12 cellular contexts compared by ENCODE assay signal in genomic region chr2:168801961-168802824, GRCh38. TPM values are rescaled to one million over a fixed set of nuclear protein-coding genes. Genes with fewer than 3 reads are reported as not detected.
DNase-seq lines count a peak whose midpoint lies in the region; ATAC-seq and TF ChIP-seq lines count a peak whose summit lies in the region.
"Had no signal": no experiment of that assay in that cellular context is flagged by ENCODE, and none has a peak within 500 bp of the region (broad histone marks: within the 10 kb centered on the region; RNA-seq: fewer than 3 reads in every experiment).

Gene NOSTRIN, plus strand, starts transcription at chr2:168802637. Its CDS starts 10 bp downstream, at chr2:168802647.

- TF ChIP-seq POLR2A in esophagus squamous epithelium (IDR thresholded peaks at IDR 0.05) (peak in 2 of 4 donors; percentile 11 to 15), uterus (IDR thresholded peaks at IDR 0.05) (no peak)

- H3K4me3 ChIP-seq in esophagus squamous epithelium (peak within 1 kb of the TSS; percentile 0 to 53 (median 26)), uterus (peak within 1 kb of the TSS in 1 of 2 donors; percentile 8)

- peak within 1 kb of the TSS; percentile 16 for H3K4me3 Mint-ChIP-seq in activated CD8-positive, alpha-beta T cell treated with anti-CD3 and anti-CD28 coated beads, Interleukin-2, amount 10 ng/mL, durations not matched to agents 7 days and 5 days
- no peak within 1 kb of the TSS for H3K4me3 Mint-ChIP-seq in activated CD8-positive, alpha-beta T cell treated with anti-CD3 and anti-CD28 coated beads for 36 hours
- H3K4me3 Mint-ChIP-seq in stimulated activated memory B cell treated with anti-CD40 and anti-IgM and Interleukin-4, amounts not matched to agents 10 μg/mL and 1 μg/mL and 100 μg/mL, for 72 hours: no peak within 1 kb of the TSS
- H3K4me3 Mint-ChIP-seq: HFFc6 had no signal

- no peaks in the 10 kb centered on the region for H3K9me3 ChIP-seq in esophagus squamous epithelium
- no peaks in the 10 kb centered on the region for H3K9me3 ChIP-seq in uterus

- H3K4me1 Mint-ChIP-seq in activated CD8-positive, alpha-beta T cell treated with anti-CD3 and anti-CD28 coated beads, Interleukin-2, amount 10 ng/mL, durations not matched to agents 7 days and 5 days (ENCODE audit: low read depth): peaks cover 19% of the 10 kb centered on the region
- no peaks in the 10 kb centered on the region for H3K4me1 Mint-ChIP-seq in activated CD8-positive, alpha-beta T cell treated with anti-CD3 and anti-CD28 coated beads for 36 hours (ENCODE audit: low read depth)
- no peaks in the 10 kb centered on the region for H3K4me1 Mint-ChIP-seq in stimulated activated memory B cell treated with anti-CD40 and anti-IgM and Interleukin-4, amounts not matched to agents 10 μg/mL and 1 μg/mL and 100 μg/mL, for 72 hours

- POLR2A ChIA-PET in activated CD8-positive, alpha-beta T cell treated with anti-CD3 and anti-CD28 coated beads, Interleukin-2, amount 10 ng/mL, durations not matched to agents 7 days and 5 days (lab: Charles Lee): no interaction called here
- POLR2A ChIA-PET in activated CD8-positive, alpha-beta T cell treated with anti-CD3 and anti-CD28 coated beads for 36 hours (lab: Charles Lee): no interaction called here

- no peaks in the 10 kb centered on the region for H3K9me3 Mint-ChIP-seq in activated CD8-positive, alpha-beta T cell treated with anti-CD3 and anti-CD28 coated beads, Interleukin-2, amount 10 ng/mL, durations not matched to agents 7 days and 5 days (ENCODE audit: insufficient read depth)
- H3K9me3 Mint-ChIP-seq in activated CD8-positive, alpha-beta T cell treated with anti-CD3 and anti-CD28 coated beads for 36 hours: no peaks in the 10 kb centered on the region
- H3K9me3 Mint-ChIP-seq in stimulated activated memory B cell treated with anti-CD40 and anti-IgM and Interleukin-4, amounts not matched to agents 10 μg/mL and 1 μg/mL and 100 μg/mL, for 72 hours: no peaks in the 10 kb centered on the region
- H3K9me3 Mint-ChIP-seq: HFFc6 had no signal

- DNase-seq in activated CD8-positive, alpha-beta T cell treated with anti-CD3 and anti-CD28 coated beads, Interleukin-2, amount 10 ng/mL, durations not matched to agents 7 days and 5 days: no peak
- DNase-seq in activated CD8-positive, alpha-beta T cell treated with anti-CD3 and anti-CD28 coated beads for 36 hours: no peak
- DNase-seq in esophagus squamous epithelium (lab: John Stamatoyannopoulos, UW) (no peak), mucosa of gallbladder (ENCODE audit: low spot score) (peak; percentile 89), uterus (peak in 1 of 2 donors; percentile 47), AML-193 (lab: John Stamatoyannopoulos, UW) (no peak)
- DNase-seq in central memory CD4-positive, alpha-beta T cell: no peak
- DNase-seq: activated CD8-positive, alpha-beta memory T cell treated with anti-CD3 and anti-CD28 coated beads, Interleukin-2, amount 50 U/mL, for 4 hours; foreskin fibroblast; HFFc6; substantia nigra had no signal

- no peaks in the 10 kb centered on the region for H3K36me3 ChIP-seq in esophagus squamous epithelium
- no peaks in the 10 kb centered on the region for H3K36me3 ChIP-seq in uterus

- H3K27ac Mint-ChIP-seq in activated CD8-positive, alpha-beta T cell treated with anti-CD3 and anti-CD28 coated beads, Interleukin-2, amount 10 ng/mL, durations not matched to agents 7 days and 5 days: no peak within 1 kb of the TSS
- H3K27ac Mint-ChIP-seq in activated CD8-positive, alpha-beta T cell treated with anti-CD3 and anti-CD28 coated beads for 36 hours: no peak within 1 kb of the TSS
- H3K27ac Mint-ChIP-seq in stimulated activated memory B cell treated with anti-CD40 and anti-IgM and Interleukin-4, amounts not matched to agents 10 μg/mL and 1 μg/mL and 100 μg/mL, for 72 hours: no peak within 1 kb of the TSS
- H3K27ac Mint-ChIP-seq: HFFc6 had no signal

- no peaks in the 10 kb centered on the region for H3K27me3 Mint-ChIP-seq in activated CD8-positive, alpha-beta T cell treated with anti-CD3 and anti-CD28 coated beads, Interleukin-2, amount 10 ng/mL, durations not matched to agents 7 days and 5 days (ENCODE audit: low read depth)
- no peaks in the 10 kb centered on the region for H3K27me3 Mint-ChIP-seq in activated CD8-positive, alpha-beta T cell treated with anti-CD3 and anti-CD28 coated beads for 36 hours
- H3K27me3 Mint-ChIP-seq in stimulated activated memory B cell treated with anti-CD40 and anti-IgM and Interleukin-4, amounts not matched to agents 10 μg/mL and 1 μg/mL and 100 μg/mL, for 72 hours: no peaks in the 10 kb centered on the region

- no peak for TF ChIP-seq CTCF in activated CD8-positive, alpha-beta T cell treated with anti-CD3 and anti-CD28 coated beads for 36 hours (IDR thresholded peaks at IDR 0.05)
- TF ChIP-seq CTCF in esophagus squamous epithelium (IDR thresholded peaks at IDR 0.05): no peak
- no peak for TF ChIP-seq CTCF in uterus (IDR thresholded peaks at IDR 0.05)

- CTCF ChIA-PET in activated CD8-positive, alpha-beta T cell treated with anti-CD3 and anti-CD28 coated beads, Interleukin-2, amount 10 ng/mL, durations not matched to agents 7 days and 5 days (lab: Charles Lee): interaction anchor here (0.7 to 1.6 kb wide), 4 partner anchors 11 to 117 kb away, joined by 3 to 5 read pairs (median 3); no protein-coding TSS in a partner anchor
- CTCF ChIA-PET in activated CD8-positive, alpha-beta T cell treated with anti-CD3 and anti-CD28 coated beads for 36 hours (lab: Charles Lee): interaction anchor here (1.2 kb wide), 1 partner anchor 9 kb away, joined by 3 read pairs; no protein-coding TSS in a partner anchor

- 43 to 66% methylated on average over 8 to 10 of the region's 10 CpGs for WGBS in esophagus squamous epithelium, 2 donors

- ATAC-seq in activated CD8-positive, alpha-beta T cell treated with anti-CD3 and anti-CD28 coated beads, Interleukin-2, amount 10 ng/mL, durations not matched to agents 7 days and 5 days: no peak
- no peak for ATAC-seq in activated CD8-positive, alpha-beta T cell treated with anti-CD3 and anti-CD28 coated beads for 36 hours
- ATAC-seq in stimulated activated memory B cell treated with anti-CD40 and anti-IgM and Interleukin-4, amounts not matched to agents 10 μg/mL and 1 μg/mL and 100 μg/mL, for 72 hours: no peak

- H3K36me3 Mint-ChIP-seq in activated CD8-positive, alpha-beta T cell treated with anti-CD3 and anti-CD28 coated beads, Interleukin-2, amount 10 ng/mL, durations not matched to agents 7 days and 5 days (ENCODE audit: low read depth): no peaks in the 10 kb centered on the region
- no peaks in the 10 kb centered on the region for H3K36me3 Mint-ChIP-seq in activated CD8-positive, alpha-beta T cell treated with anti-CD3 and anti-CD28 coated beads for 36 hours (ENCODE audit: low read depth)
- no peaks in the 10 kb centered on the region for H3K36me3 Mint-ChIP-seq in stimulated activated memory B cell treated with anti-CD40 and anti-IgM and Interleukin-4, amounts not matched to agents 10 μg/mL and 1 μg/mL and 100 μg/mL, for 72 hours

- H3K27ac ChIP-seq in esophagus squamous epithelium (peak within 1 kb of the TSS; percentile 7 to 80 (median 54)), uterus (peak within 1 kb of the TSS; percentile 26 to 59)

- intact Hi-C loops in activated CD8-positive, alpha-beta T cell treated with anti-CD3 and anti-CD28 coated beads for 36 hours (cut with micrococcal nuclease): no loop called here
- intact Hi-C loops in esophagus squamous epithelium (cut with DNase I): no loop called here
- intact Hi-C loops in uterus (cut with DNase I; ENCODE audit: low total_unique reads): no loop called here

- H3K4me1 ChIP-seq in esophagus squamous epithelium (peaks cover 0 to 22% (median 0%) of the 10 kb centered on the region in 3 donors), uterus (no peaks in the 10 kb centered on the region)

- no peaks in the 10 kb centered on the region for H3K27me3 ChIP-seq in esophagus squamous epithelium
- no peaks in the 10 kb centered on the region for H3K27me3 ChIP-seq in uterus

RNA-seq across cellular contexts. Expression of gene NOSTRIN, which starts in this region (rescaled TPM):
- not detected for total RNA-seq in activated CD8-positive, alpha-beta T cell treated with anti-CD3 and anti-CD28 coated beads, Interleukin-2, amount 10 ng/mL, durations not matched to agents 7 days and 5 days
- total RNA-seq in activated CD8-positive, alpha-beta T cell treated with anti-CD3 and anti-CD28 coated beads for 36 hours: not detected
- 10 to 100 TPM in 1 of 4 donors, 1 to 10 TPM in 2, under 1 TPM in 1; 0.76 to 15.6 (median 4.2) TPM for total RNA-seq in esophagus squamous epithelium
- 36.1 TPM for total RNA-seq in mucosa of gallbladder
- total RNA-seq in uterus: 100 to 1,000 TPM in 3 of 4 donors, 10 to 100 TPM in 1; 27.5 to 192 (median 147) TPM
- total RNA-seq: HFFc6 had no signal
